ENCODE assay signal across 7 cellular contexts in genomic region chr12:1750300-1750699, GRCh38.
"Had no signal": no experiment of that assay in that cellular context is flagged by ENCODE, and none has a peak within 500 bp of the region (broad histone marks: within the 10 kb centered on the region; RNA-seq: fewer than 3 reads in every experiment).

No MANE protein-coding gene starts in this region.

- H3K4me3 ChIP-seq: GM23338 had no signal

- ATAC-seq: GM23338 had no signal

- H3K27ac Mint-ChIP-seq: GM23338, H9, HFFc6 had no signal

- H3K27ac ChIP-seq: HL-60 had no signal

- DNase-seq: H9, HCEC 1CT, HFFc6, IMR-90, KBM-7 had no signal

- H3K4me3 Mint-ChIP-seq: GM23338, H9, HFFc6 had no signal
